1 cellular context compared by ENCODE assay signal in genomic region chr1:150629115-150629928, GRCh38.
TF ChIP-seq lines count a peak whose summit lies in the region.

ENSA (minus strand) TSS chr1:150629612; CDS start chr1:150629470, 142 bp downstream.

TF ChIP-seq in SK-N-SH, 30 proteins besides CTCF, POLR2A, EP300 and RAD21 (continued from another document):
- TF ChIP-seq REST (IDR thresholded peaks at IDR 0.05; ENCODE audit: low read depth, low read length) (no peak), NFIC (IDR thresholded peaks at IDR 0.05; ENCODE audit: borderline replicate concordance) (no peak), SMC3 (IDR thresholded peaks at IDR 0.05; ENCODE audit: low read depth, low read length) (no peak), NRF1 (IDR thresholded peaks at IDR 0.05; ENCODE audit: low read depth, low read length) (no peak), SIN3A (IDR thresholded peaks at IDR 0.05; ENCODE audit: borderline replicate concordance, low read depth, low read length) (no peak), IRF3 (IDR thresholded peaks at IDR 0.05; ENCODE audit: low read depth, low read length) (peak; percentile 88), RXRA (IDR thresholded peaks at IDR 0.05; ENCODE audit: borderline replicate concordance, low read depth) (no peak), MXI1 (IDR thresholded peaks at IDR 0.05; ENCODE audit: low read depth, low read length) (peak; percentile 82), GABPA (IDR thresholded peaks at IDR 0.05; ENCODE audit: low read depth) (no peak; the same call in 1 of the 2 replicates), RFX5 (IDR thresholded peaks at IDR 0.05; ENCODE audit: low read length) (peak; percentile 92), TAF1 (IDR thresholded peaks at IDR 0.05; ENCODE audit: borderline replicate concordance, low read depth, low read length) (peak; percentile 71; the same call in 1 of the 2 replicates), TCF12 (IDR thresholded peaks at IDR 0.05) (no peak)
